In the genomic region with DNA sequence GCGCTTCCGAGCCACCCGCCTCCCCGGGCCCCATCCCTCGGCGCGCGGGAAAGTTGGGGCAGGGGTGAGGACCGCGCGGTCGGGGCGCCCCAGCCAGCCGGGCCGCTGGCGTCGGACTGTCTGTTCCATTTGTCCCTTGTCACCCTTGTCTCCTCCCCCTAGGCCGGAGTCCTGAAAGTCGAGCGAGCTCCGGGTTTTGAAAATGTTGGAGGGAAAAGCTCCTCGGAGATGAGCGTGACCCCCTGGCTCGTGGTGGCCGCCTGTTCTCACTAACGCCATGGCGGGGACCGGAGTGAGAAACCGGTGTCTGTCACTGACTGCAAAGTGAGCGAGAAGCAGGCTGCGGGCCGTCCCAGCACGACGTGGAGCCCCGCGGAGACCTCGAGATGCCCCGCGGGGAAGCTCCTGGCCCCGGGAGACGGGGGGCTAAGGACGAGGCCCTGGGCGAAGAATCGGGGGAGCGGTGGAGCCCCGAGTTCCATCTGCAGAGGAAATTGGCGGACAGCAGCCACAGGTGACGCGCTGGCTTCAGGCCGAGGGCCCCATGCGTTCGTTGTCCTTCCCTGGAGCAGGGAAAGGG, we compare ENCODE assay signal across 2 cellular contexts.
TF ChIP-seq lines count a peak whose summit lies in the region.

No MANE protein-coding gene starts in this region.

TF ChIP-seq in IMR-90, 13 proteins besides CTCF, POLR2A, EP300 and RAD21:
- no peak for TF ChIP-seq MAZ (IDR thresholded peaks at IDR 0.05; ENCODE audit: borderline replicate concordance, low read depth, low read length)
- TF ChIP-seq FOS (IDR thresholded peaks at IDR 0.05; ENCODE audit: low read depth, low read length) = no peak
- no peak for TF ChIP-seq SMC3 (IDR thresholded peaks at IDR 0.05; ENCODE audit: low read depth, low read length)
- TF ChIP-seq MAFK (IDR thresholded peaks at IDR 0.05; ENCODE audit: low read depth, low read length) = no peak
- TF ChIP-seq BHLHE40 (IDR thresholded peaks at IDR 0.05; ENCODE audit: low read depth, low read length) = no peak
- no peak for TF ChIP-seq CHD1 (IDR thresholded peaks at IDR 0.05; ENCODE audit: low read depth, low read length)
- TF ChIP-seq MXI1 (IDR thresholded peaks at IDR 0.05; ENCODE audit: borderline replicate concordance, low read depth, low read length) = no peak
- TF ChIP-seq NFE2L2 (IDR thresholded peaks at IDR 0.05; ENCODE audit: low read depth, low read length) = no peak
- no peak for TF ChIP-seq RCOR1 (IDR thresholded peaks at IDR 0.05; ENCODE audit: insufficient replicate concordance, low read length)
- no peak for TF ChIP-seq RFX5 (IDR thresholded peaks at IDR 0.05; ENCODE audit: low read depth, low read length)
- TF ChIP-seq CEBPB (IDR thresholded peaks at IDR 0.05; ENCODE audit: low read depth, low read length) = no peak
- TF ChIP-seq USF2 (IDR thresholded peaks at IDR 0.05; ENCODE audit: low read depth, low read length) = no peak
- TF ChIP-seq ELK1 (IDR thresholded peaks at IDR 0.05; ENCODE audit: borderline replicate concordance, low read depth, low read length) = no peak

TF ChIP-seq in H1, 55 proteins besides CTCF, POLR2A, EP300 and RAD21:
- TF ChIP-seq TCF12 (IDR thresholded peaks at IDR 0.05; ENCODE audit: low read depth, low read length) (no peak), CTBP2 (IDR thresholded peaks at IDR 0.05; ENCODE audit: borderline replicate concordance, insufficient read depth, insufficient read length, low read length) (no peak), YY1 (IDR thresholded peaks at IDR 0.05; ENCODE audit: low read depth, low read length) (no peak), CHD2 (IDR thresholded peaks at IDR 0.05; ENCODE audit: low read length) (no peak), SP4 (IDR thresholded peaks at IDR 0.05; ENCODE audit: low read length) (no peak), KDM1A (IDR thresholded peaks at IDR 0.05; ENCODE audit: borderline replicate concordance, low read length) (0 out of 2 replicates have a peak, but pooled peaks have one; percentile 19), TEAD4 (IDR thresholded peaks at IDR 0.05; ENCODE audit: low read depth, low read length) (no peak), HDAC6 (IDR thresholded peaks at IDR 0.05; ENCODE audit: low read depth, low read length) (no peak), CBX8 (IDR thresholded peaks at IDR 0.05; ENCODE audit: borderline replicate concordance, low read depth, low read length) (no peak), HDAC2 (IDR thresholded peaks at IDR 0.05; ENCODE audit: borderline replicate concordance in 1 of 2, low read depth in 2 of 2, low read length in 2 of 2) (no peak), GABPA (IDR thresholded peaks at IDR 0.05; ENCODE audit: borderline replicate concordance, insufficient read depth, low read length) (no peak), BACH1 (IDR thresholded peaks at IDR 0.05; ENCODE audit: low read length) (no peak), NRF1 (IDR thresholded peaks at IDR 0.05; ENCODE audit: low read depth, low read length) (no peak), POLR2AphosphoS5 (IDR thresholded peaks at IDR 0.05; ENCODE audit: low read depth, low read length) (no peak), SP2 (IDR thresholded peaks at IDR 0.05; ENCODE audit: low read length) (no peak), KDM4A (IDR thresholded peaks at IDR 0.05; ENCODE audit: low read depth, low read length, severe bottlenecking) (peak; percentile 91), CBX5 (IDR thresholded peaks at IDR 0.05; ENCODE audit: low read depth, low read length) (no peak), USF2 (IDR thresholded peaks at IDR 0.05; ENCODE audit: low read length) (no peak), KDM5A (IDR thresholded peaks at IDR 0.05; ENCODE audit: low read length) (no peak), SP1 (IDR thresholded peaks at IDR 0.05; ENCODE audit: low read depth, low read length) (no peak), TAF7 (optimal IDR thresholded peaks at IDR 0.05; ENCODE audit: borderline replicate concordance, low read depth, low read length) (no peak)
- TF ChIP-seq, protein P1, sequence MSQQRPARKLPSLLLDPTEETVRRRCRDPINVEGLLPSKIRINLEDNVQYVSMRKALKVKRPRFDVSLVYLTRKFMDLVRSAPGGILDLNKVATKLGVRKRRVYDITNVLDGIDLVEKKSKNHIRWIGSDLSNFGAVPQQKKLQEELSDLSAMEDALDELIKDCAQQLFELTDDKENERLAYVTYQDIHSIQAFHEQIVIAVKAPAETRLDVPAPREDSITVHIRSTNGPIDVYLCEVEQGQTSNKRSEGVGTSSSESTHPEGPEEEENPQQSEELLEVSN (IDR thresholded peaks at IDR 0.05) = peak; percentile 84
- TF ChIP-seq, protein P2, sequence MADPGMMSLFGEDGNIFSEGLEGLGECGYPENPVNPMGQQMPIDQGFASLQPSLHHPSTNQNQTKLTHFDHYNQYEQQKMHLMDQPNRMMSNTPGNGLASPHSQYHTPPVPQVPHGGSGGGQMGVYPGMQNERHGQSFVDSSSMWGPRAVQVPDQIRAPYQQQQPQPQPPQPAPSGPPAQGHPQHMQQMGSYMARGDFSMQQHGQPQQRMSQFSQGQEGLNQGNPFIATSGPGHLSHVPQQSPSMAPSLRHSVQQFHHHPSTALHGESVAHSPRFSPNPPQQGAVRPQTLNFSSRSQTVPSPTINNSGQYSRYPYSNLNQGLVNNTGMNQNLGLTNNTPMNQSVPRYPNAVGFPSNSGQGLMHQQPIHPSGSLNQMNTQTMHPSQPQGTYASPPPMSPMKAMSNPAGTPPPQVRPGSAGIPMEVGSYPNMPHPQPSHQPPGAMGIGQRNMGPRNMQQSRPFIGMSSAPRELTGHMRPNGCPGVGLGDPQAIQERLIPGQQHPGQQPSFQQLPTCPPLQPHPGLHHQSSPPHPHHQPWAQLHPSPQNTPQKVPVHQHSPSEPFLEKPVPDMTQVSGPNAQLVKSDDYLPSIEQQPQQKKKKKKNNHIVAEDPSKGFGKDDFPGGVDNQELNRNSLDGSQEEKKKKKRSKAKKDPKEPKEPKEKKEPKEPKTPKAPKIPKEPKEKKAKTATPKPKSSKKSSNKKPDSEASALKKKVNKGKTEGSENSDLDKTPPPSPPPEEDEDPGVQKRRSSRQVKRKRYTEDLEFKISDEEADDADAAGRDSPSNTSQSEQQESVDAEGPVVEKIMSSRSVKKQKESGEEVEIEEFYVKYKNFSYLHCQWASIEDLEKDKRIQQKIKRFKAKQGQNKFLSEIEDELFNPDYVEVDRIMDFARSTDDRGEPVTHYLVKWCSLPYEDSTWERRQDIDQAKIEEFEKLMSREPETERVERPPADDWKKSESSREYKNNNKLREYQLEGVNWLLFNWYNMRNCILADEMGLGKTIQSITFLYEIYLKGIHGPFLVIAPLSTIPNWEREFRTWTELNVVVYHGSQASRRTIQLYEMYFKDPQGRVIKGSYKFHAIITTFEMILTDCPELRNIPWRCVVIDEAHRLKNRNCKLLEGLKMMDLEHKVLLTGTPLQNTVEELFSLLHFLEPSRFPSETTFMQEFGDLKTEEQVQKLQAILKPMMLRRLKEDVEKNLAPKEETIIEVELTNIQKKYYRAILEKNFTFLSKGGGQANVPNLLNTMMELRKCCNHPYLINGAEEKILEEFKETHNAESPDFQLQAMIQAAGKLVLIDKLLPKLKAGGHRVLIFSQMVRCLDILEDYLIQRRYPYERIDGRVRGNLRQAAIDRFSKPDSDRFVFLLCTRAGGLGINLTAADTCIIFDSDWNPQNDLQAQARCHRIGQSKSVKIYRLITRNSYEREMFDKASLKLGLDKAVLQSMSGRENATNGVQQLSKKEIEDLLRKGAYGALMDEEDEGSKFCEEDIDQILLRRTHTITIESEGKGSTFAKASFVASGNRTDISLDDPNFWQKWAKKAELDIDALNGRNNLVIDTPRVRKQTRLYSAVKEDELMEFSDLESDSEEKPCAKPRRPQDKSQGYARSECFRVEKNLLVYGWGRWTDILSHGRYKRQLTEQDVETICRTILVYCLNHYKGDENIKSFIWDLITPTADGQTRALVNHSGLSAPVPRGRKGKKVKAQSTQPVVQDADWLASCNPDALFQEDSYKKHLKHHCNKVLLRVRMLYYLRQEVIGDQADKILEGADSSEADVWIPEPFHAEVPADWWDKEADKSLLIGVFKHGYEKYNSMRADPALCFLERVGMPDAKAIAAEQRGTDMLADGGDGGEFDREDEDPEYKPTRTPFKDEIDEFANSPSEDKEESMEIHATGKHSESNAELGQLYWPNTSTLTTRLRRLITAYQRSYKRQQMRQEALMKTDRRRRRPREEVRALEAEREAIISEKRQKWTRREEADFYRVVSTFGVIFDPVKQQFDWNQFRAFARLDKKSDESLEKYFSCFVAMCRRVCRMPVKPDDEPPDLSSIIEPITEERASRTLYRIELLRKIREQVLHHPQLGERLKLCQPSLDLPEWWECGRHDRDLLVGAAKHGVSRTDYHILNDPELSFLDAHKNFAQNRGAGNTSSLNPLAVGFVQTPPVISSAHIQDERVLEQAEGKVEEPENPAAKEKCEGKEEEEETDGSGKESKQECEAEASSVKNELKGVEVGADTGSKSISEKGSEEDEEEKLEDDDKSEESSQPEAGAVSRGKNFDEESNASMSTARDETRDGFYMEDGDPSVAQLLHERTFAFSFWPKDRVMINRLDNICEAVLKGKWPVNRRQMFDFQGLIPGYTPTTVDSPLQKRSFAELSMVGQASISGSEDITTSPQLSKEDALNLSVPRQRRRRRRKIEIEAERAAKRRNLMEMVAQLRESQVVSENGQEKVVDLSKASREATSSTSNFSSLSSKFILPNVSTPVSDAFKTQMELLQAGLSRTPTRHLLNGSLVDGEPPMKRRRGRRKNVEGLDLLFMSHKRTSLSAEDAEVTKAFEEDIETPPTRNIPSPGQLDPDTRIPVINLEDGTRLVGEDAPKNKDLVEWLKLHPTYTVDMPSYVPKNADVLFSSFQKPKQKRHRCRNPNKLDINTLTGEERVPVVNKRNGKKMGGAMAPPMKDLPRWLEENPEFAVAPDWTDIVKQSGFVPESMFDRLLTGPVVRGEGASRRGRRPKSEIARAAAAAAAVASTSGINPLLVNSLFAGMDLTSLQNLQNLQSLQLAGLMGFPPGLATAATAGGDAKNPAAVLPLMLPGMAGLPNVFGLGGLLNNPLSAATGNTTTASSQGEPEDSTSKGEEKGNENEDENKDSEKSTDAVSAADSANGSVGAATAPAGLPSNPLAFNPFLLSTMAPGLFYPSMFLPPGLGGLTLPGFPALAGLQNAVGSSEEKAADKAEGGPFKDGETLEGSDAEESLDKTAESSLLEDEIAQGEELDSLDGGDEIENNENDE (IDR thresholded peaks at IDR 0.05; ENCODE audit: insufficient replicate concordance, low read length) = no peak
